1 cellular context compared by ENCODE assay signal in genomic region chr10:58054881-58055280, GRCh38.
TF ChIP-seq lines count a peak whose summit lies in the region.

No MANE protein-coding gene starts in this region.

TF ChIP-seq in H1, 55 proteins besides CTCF, POLR2A, EP300 and RAD21 (continued from another document):
- TF ChIP-seq NRF1 (IDR thresholded peaks at IDR 0.05; ENCODE audit: low read depth, low read length) (no peak), CTBP2 (IDR thresholded peaks at IDR 0.05; ENCODE audit: borderline replicate concordance, insufficient read depth, insufficient read length, low read length) (no peak), RBBP5 (IDR thresholded peaks at IDR 0.05; ENCODE audit: borderline replicate concordance, low read depth, low read length) (no peak), EGR1 (IDR thresholded peaks at IDR 0.05; ENCODE audit: borderline replicate concordance, low read depth, low read length) (no peak), KDM1A (IDR thresholded peaks at IDR 0.05; ENCODE audit: borderline replicate concordance, low read length) (no peak), YY1 (IDR thresholded peaks at IDR 0.05; ENCODE audit: low read depth, low read length) (no peak), KDM4A (IDR thresholded peaks at IDR 0.05; ENCODE audit: low read depth, low read length, severe bottlenecking) (no peak)
TF ChIP-seq in H1: peak in this region for 0.
